Comparison of ENCODE assay signal across 27 cellular contexts in the genomic region with DNA sequence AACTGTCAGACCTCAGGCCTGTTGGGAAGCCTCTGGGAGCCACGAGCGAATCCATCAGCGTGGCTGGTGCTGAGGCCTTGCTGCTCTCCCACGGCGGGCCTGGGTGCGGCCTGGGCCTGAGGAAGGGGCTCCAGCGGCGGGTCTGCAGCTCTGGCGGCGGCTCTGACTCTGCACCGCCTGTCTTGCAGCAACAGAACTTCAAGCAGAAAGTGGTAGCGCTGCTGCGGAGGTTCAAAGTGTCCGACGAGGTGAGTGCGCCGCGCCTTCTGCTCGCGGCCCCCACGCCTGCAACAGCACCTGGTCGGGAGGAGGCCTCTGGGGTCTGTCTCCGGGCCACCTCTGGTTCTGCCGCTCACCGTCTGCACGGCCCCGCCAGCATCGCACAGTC. TPM values are rescaled to one million over a fixed set of nuclear protein-coding genes. Genes with fewer than 3 reads are reported as not detected.
"Had no signal": no experiment of that assay in that cellular context is flagged by ENCODE, and none has a peak within 500 bp of the region (broad histone marks: within the 10 kb centered on the region; RNA-seq: fewer than 3 reads in every experiment).

No MANE protein-coding gene starts in this region.

- H3K4me3 Mint-ChIP-seq: stimulated activated effector memory CD8-positive, alpha-beta T cell treated with anti-CD3 and anti-CD28 coated beads, Interleukin-12 subunit alpha, Interleukin-12 subunit beta, amount 100 ng/mL, for 72 hours; stimulated activated memory B cell treated with anti-CD40 and anti-IgM and Interleukin-4, amounts not matched to agents 10 μg/mL and 1 μg/mL and 100 μg/mL, for 72 hours; stimulated activated naive B cell treated with anti-CD40 and anti-IgM and Interleukin-4, amounts not matched to agents 10 μg/mL and 1 μg/mL and 100 μg/mL, for 72 hours; stimulated activated naive CD8-positive, alpha-beta T cell treated with anti-CD3 and anti-CD28 coated beads, Interleukin-15, amount 100 ng/mL, for 72 hours; stimulated activated naive CD8-positive, alpha-beta T cell treated with anti-CD3 and anti-CD28 coated beads, Interleukin-15, Interleukin-2, amounts not matched to agents 100 ng/mL and 50 ng/mL, for 24 hours; type B pancreatic cell had no signal

- H3K27me3 Mint-ChIP-seq: stimulated activated memory B cell treated with anti-CD40 and anti-IgM and Interleukin-4, amounts not matched to agents 10 μg/mL and 1 μg/mL and 100 μg/mL, for 72 hours; stimulated activated naive B cell treated with anti-CD40 and anti-IgM and Interleukin-4, amounts not matched to agents 10 μg/mL and 1 μg/mL and 100 μg/mL, for 72 hours; stimulated activated naive CD8-positive, alpha-beta T cell treated with anti-CD3 and anti-CD28 coated beads, Interleukin-15, amount 100 ng/mL, for 72 hours; stimulated activated naive CD8-positive, alpha-beta T cell treated with anti-CD3 and anti-CD28 coated beads, Interleukin-15, Interleukin-2, amounts not matched to agents 100 ng/mL and 50 ng/mL, for 24 hours; type B pancreatic cell had no signal

- H3K9me3 Mint-ChIP-seq: stimulated activated effector memory CD8-positive, alpha-beta T cell treated with anti-CD3 and anti-CD28 coated beads, Interleukin-12 subunit alpha, Interleukin-12 subunit beta, amount 100 ng/mL, for 72 hours; stimulated activated memory B cell treated with anti-CD40 and anti-IgM and Interleukin-4, amounts not matched to agents 10 μg/mL and 1 μg/mL and 100 μg/mL, for 72 hours; stimulated activated naive B cell treated with anti-CD40 and anti-IgM and Interleukin-4, amounts not matched to agents 10 μg/mL and 1 μg/mL and 100 μg/mL, for 72 hours; stimulated activated naive CD8-positive, alpha-beta T cell treated with anti-CD3 and anti-CD28 coated beads, Interleukin-15, amount 100 ng/mL, for 72 hours; stimulated activated naive CD8-positive, alpha-beta T cell treated with anti-CD3 and anti-CD28 coated beads, Interleukin-15, Interleukin-2, amounts not matched to agents 100 ng/mL and 50 ng/mL, for 24 hours; type B pancreatic cell had no signal

- H3K4me1 ChIP-seq: testis, upper lobe of right lung, uterus had no signal

- H3K9me3 ChIP-seq: stomach, suprapubic skin, testis, thoracic aorta, thyroid gland, tibial artery, tibial nerve, transverse colon, upper lobe of left lung, upper lobe of right lung, uterus, vagina had no signal

- H3K36me3 Mint-ChIP-seq: stimulated activated effector memory CD8-positive, alpha-beta T cell treated with anti-CD3 and anti-CD28 coated beads, Interleukin-12 subunit alpha, Interleukin-12 subunit beta, amount 100 ng/mL, for 72 hours had no signal

- H3K27ac Mint-ChIP-seq: stimulated activated effector memory CD8-positive, alpha-beta T cell treated with anti-CD3 and anti-CD28 coated beads, Interleukin-12 subunit alpha, Interleukin-12 subunit beta, amount 100 ng/mL, for 72 hours; stimulated activated memory B cell treated with anti-CD40 and anti-IgM and Interleukin-4, amounts not matched to agents 10 μg/mL and 1 μg/mL and 100 μg/mL, for 72 hours; stimulated activated naive B cell treated with anti-CD40 and anti-IgM and Interleukin-4, amounts not matched to agents 10 μg/mL and 1 μg/mL and 100 μg/mL, for 72 hours; stimulated activated naive CD8-positive, alpha-beta T cell treated with anti-CD3 and anti-CD28 coated beads, Interleukin-15, amount 100 ng/mL, for 72 hours; stimulated activated naive CD8-positive, alpha-beta T cell treated with anti-CD3 and anti-CD28 coated beads, Interleukin-15, Interleukin-2, amounts not matched to agents 100 ng/mL and 50 ng/mL, for 24 hours; type B pancreatic cell had no signal

- H3K27me3 ChIP-seq: stomach, suprapubic skin, testis, thyroid gland, tibial artery, tibial nerve, transverse colon, upper lobe of left lung, upper lobe of right lung, uterus, vagina had no signal

- H3K36me3 ChIP-seq: transverse colon, uterus had no signal

- H3K4me3 ChIP-seq: stomach, suprapubic skin, testis, thoracic aorta, thyroid gland, tibial artery, tibial nerve, transverse colon, upper lobe of left lung, upper lobe of right lung, uterus, vagina had no signal

- ATAC-seq: stimulated activated effector memory CD8-positive, alpha-beta T cell treated with anti-CD3 and anti-CD28 coated beads, Interleukin-12 subunit alpha, Interleukin-12 subunit beta, amount 100 ng/mL, for 72 hours; stimulated activated memory B cell treated with anti-CD40 and anti-IgM and Interleukin-4, amounts not matched to agents 10 μg/mL and 1 μg/mL and 100 μg/mL, for 72 hours; stimulated activated naive B cell treated with anti-CD40 and anti-IgM and Interleukin-4, amounts not matched to agents 10 μg/mL and 1 μg/mL and 100 μg/mL, for 72 hours; stimulated activated naive CD8-positive, alpha-beta T cell treated with anti-CD3 and anti-CD28 coated beads, Interleukin-15, amount 100 ng/mL, for 72 hours; stimulated activated naive CD8-positive, alpha-beta T cell treated with anti-CD3 and anti-CD28 coated beads, Interleukin-15, Interleukin-2, amounts not matched to agents 100 U/mL and 50 U/mL, for 24 hours; upper lobe of right lung had no signal

- DNase-seq: stimulated activated CD4-positive, alpha-beta T cell treated with anti-CD3 and anti-CD28 coated beads, Interleukin-2, amount 100 ng/mL, for 48 hours; stimulated activated CD4-positive, alpha-beta T cell treated with anti-CD3 and anti-CD28 coated beads, Interleukin-4, amount 100 ng/mL, for 1 hour; stimulated activated CD4-positive, alpha-beta T cell treated with anti-CD3 and anti-CD28 coated beads, Interleukin-4, amount 100 ng/mL, for 24 hours; stimulated activated CD4-positive, alpha-beta T cell treated with anti-CD3 and anti-CD28 coated beads, Interleukin-4, amount 100 ng/mL, for 4 hours; stimulated activated CD8-positive, alpha-beta memory T cell treated with anti-CD3 and anti-CD28 coated beads, Interleukin-4, amount 100 ng/mL, for 48 hours; stimulated activated naive B cell treated with anti-CD40 and anti-IgM and Interleukin-4, amounts not matched to agents 10 μg/mL and 1 μg/mL and 100 μg/mL, for 72 hours; stimulated activated naive CD4-positive, alpha-beta T cell; stimulated activated naive CD4-positive, alpha-beta T cell treated with Interleukin-2 at 50 U/mL for 16 hours; stimulated activated naive CD8-positive, alpha-beta T cell treated with anti-CD3 and anti-CD28 coated beads, Interleukin-15, amount 100 ng/mL, for 72 hours; stimulated activated naive CD8-positive, alpha-beta T cell treated with anti-CD3 and anti-CD28 coated beads, Interleukin-15, Interleukin-2, amounts not matched to agents 100 U/mL and 50 U/mL, for 24 hours; testis; thyroid gland; tibial artery; transverse colon; trophoblast cell; upper lobe of right lung; uterus had no signal

- H3K27ac ChIP-seq: stomach, suprapubic skin, testis, thoracic aorta, thyroid gland, tibial artery, tibial nerve, transverse colon, upper lobe of left lung, upper lobe of right lung, uterus, vagina had no signal

RNA-seq across cellular contexts. Expression of a gene that starts 28.7 kb away (rescaled TPM):
- total RNA-seq: thoracic aorta, vagina had no signal
